In genomic region chrX:153476628-153477027, GRCh38 we compare ENCODE assay signal across 13 cellular contexts. TPM values are rescaled to one million over a fixed set of nuclear protein-coding genes. Genes with fewer than 3 reads are reported as not detected.
DNase-seq lines count a peak whose midpoint lies in the region; ATAC-seq and TF ChIP-seq lines count a peak whose summit lies in the region.
"Had no signal": no experiment of that assay in that cellular context is flagged by ENCODE, and none has a peak within 500 bp of the region (broad histone marks: within the 10 kb centered on the region; RNA-seq: fewer than 3 reads in every experiment).

No MANE protein-coding gene starts in this region.

- no peaks in the 10 kb centered on the region for H3K9me2 ChIP-seq in Karpas-422 (replicated peaks; ENCODE audit: insufficient read depth, low read length)

- H3K4me3 ChIP-seq in left ventricle myocardium inferior (no peak overlapping the region), skeletal muscle tissue (ENCODE audit: low read length in 3 of 3) (no peak overlapping the region), Karpas-422 (ENCODE audit: low read length) (no peak overlapping the region)

- peaks cover 25% of the 10 kb centered on the region for H3K4me1 ChIP-seq in left ventricle myocardium inferior
- H3K4me1 ChIP-seq in skeletal muscle tissue (ENCODE audit: control insufficient read depth in 3 of 3, insufficient read depth in 3 of 3, low read length in 3 of 3) = peaks cover 8 to 19% (median 18%) of the 10 kb centered on the region in 3 donors
- no peaks in the 10 kb centered on the region for H3K4me1 ChIP-seq in Karpas-422 (ENCODE audit: low read length)

- H3K9ac ChIP-seq in skeletal muscle tissue (ENCODE audit: low read depth in 1 of 3, low read length in 3 of 3) = no peak overlapping the region
- H3K9ac ChIP-seq in Karpas-422 (ENCODE audit: low read length) = no peak overlapping the region

- no peaks in the 10 kb centered on the region for H3K27me3 ChIP-seq in left ventricle myocardium inferior (ENCODE audit: low read depth)
- peaks cover 0 to 6% (median 0%) of the 10 kb centered on the region in 3 donors for H3K27me3 ChIP-seq in skeletal muscle tissue (ENCODE audit: control insufficient read depth in 3 of 3, insufficient read depth in 3 of 3, low read length in 3 of 3)
- H3K27me3 ChIP-seq in Karpas-422 (ENCODE audit: low read length) = no peaks in the 10 kb centered on the region

- TF ChIP-seq CTCF in left ventricle myocardium inferior (IDR thresholded peaks at IDR 0.05; ENCODE audit: borderline replicate concordance) = no peak

- ATAC-seq in SK-N-SH treated with all-trans-retinoic acid at 6 μM for 48 hours (peak; percentile 62), GM19395 (IDR thresholded peaks at IDR 0.05; ENCODE audit: unreplicated experiment) (no peak)
- ATAC-seq: activated T-helper 17 cell treated with anti-CD3 and anti-CD28 coated beads, Interleukin-2, amount 50 U/mL, for 72 hours; T-helper 17 cell had no signal

- intact Hi-C loops in left ventricle myocardium inferior (cut with micrococcal nuclease) = no loop called here

- H3K4me2 ChIP-seq in Karpas-422 (ENCODE audit: low read depth, low read length, poor library complexity, severe bottlenecking) = no peak overlapping the region

- H2AFZ ChIP-seq in Karpas-422 (ENCODE audit: low read length) = no peak overlapping the region

- H3K9me3 ChIP-seq in left ventricle myocardium inferior (replicated peaks) = no peaks in the 10 kb centered on the region
- no peaks in the 10 kb centered on the region for H3K9me3 ChIP-seq in skeletal muscle tissue (ENCODE audit: control insufficient read depth in 3 of 3, low read length in 3 of 3)
- H3K9me3 ChIP-seq in Karpas-422 (ENCODE audit: low read length) = no peaks in the 10 kb centered on the region
- H3K9me3 ChIP-seq: neutrophil had no signal

- H3K27ac ChIP-seq in left ventricle myocardium inferior (replicated peaks) (peak overlapping the region; percentile 76), skeletal muscle tissue (ENCODE audit: low read depth, low read length) (peak overlapping the region; percentile 72), Karpas-422 (ENCODE audit: low read length) (no peak overlapping the region)
- H3K27ac ChIP-seq: neutrophil had no signal

- no peaks in the 10 kb centered on the region for H4K20me1 ChIP-seq in Karpas-422 (ENCODE audit: insufficient read depth, low read depth, low read length)

- H3K36me3 ChIP-seq in left ventricle myocardium inferior = no peaks in the 10 kb centered on the region
- H3K36me3 ChIP-seq in skeletal muscle tissue (ENCODE audit: control insufficient read depth in 3 of 3, insufficient read depth in 3 of 3, low read length in 3 of 3) = no peaks in the 10 kb centered on the region
- no peaks in the 10 kb centered on the region for H3K36me3 ChIP-seq in Karpas-422 (ENCODE audit: insufficient read depth, low read length)
- H3K36me3 ChIP-seq: neutrophil had no signal

- no peaks in the 10 kb centered on the region for H3K79me2 ChIP-seq in Karpas-422 (ENCODE audit: low read length)

- DNase-seq in EH (ENCODE audit: low read depth) = peak; percentile 79
- peak; percentile 59 for DNase-seq in left ventricle myocardium inferior
- DNase-seq in NCI-H1105 (lab: John Stamatoyannopoulos, UW) = no peak
- DNase-seq in Karpas-422 = no peak
- DNase-seq in T1000 (lab: John Stamatoyannopoulos, UW) = no peak
- DNase-seq: AML-193, head of caudate nucleus, T-helper 17 cell had no signal

TF ChIP-seq in SK-N-SH treated with all-trans-retinoic acid at 6 μM for 48 hours, 23 proteins besides CTCF, POLR2A, EP300 and RAD21:
- TF ChIP-seq ESRRG (CRISPR knock-in tag; IDR thresholded peaks at IDR 0.05) (no peak), ZNF565 (CRISPR knock-in tag; conservative IDR thresholded peaks at IDR 0.05; ENCODE audit: low read depth) (no peak), PATZ1 (CRISPR knock-in tag; IDR thresholded peaks at IDR 0.05; ENCODE audit: borderline replicate concordance) (no peak), TSHZ2 (CRISPR knock-in tag; IDR thresholded peaks at IDR 0.05) (no peak), OSR1 (CRISPR knock-in tag; IDR thresholded peaks at IDR 0.05) (no peak), PPARA (CRISPR knock-in tag; IDR thresholded peaks at IDR 0.05; ENCODE audit: borderline replicate concordance) (no peak), TCF4 (CRISPR knock-in tag; IDR thresholded peaks at IDR 0.05; ENCODE audit: borderline replicate concordance) (no peak), ZFP3 (CRISPR knock-in tag; IDR thresholded peaks at IDR 0.05) (no peak), CSDC2 (CRISPR knock-in tag; IDR thresholded peaks at IDR 0.05) (no peak), POU6F1 (CRISPR knock-in tag; IDR thresholded peaks at IDR 0.05; ENCODE audit: borderline replicate concordance, low read depth) (no peak), ARNTL (CRISPR knock-in tag; IDR thresholded peaks at IDR 0.05; ENCODE audit: borderline replicate concordance, low read depth) (no peak), ZNF70 (CRISPR knock-in tag; IDR thresholded peaks at IDR 0.05) (no peak), ZFP30 (CRISPR knock-in tag; IDR thresholded peaks at IDR 0.05) (no peak), BACH2 (CRISPR knock-in tag; IDR thresholded peaks at IDR 0.05; ENCODE audit: borderline replicate concordance) (no peak), ZC3H10 (CRISPR knock-in tag; IDR thresholded peaks at IDR 0.05) (no peak), GLIS3 (CRISPR knock-in tag; IDR thresholded peaks at IDR 0.05) (no peak), SNAI2 (CRISPR knock-in tag; IDR thresholded peaks at IDR 0.05) (no peak)

RNA-seq across cellular contexts. Expression of gene HAUS7, which starts 6.3 kb away (rescaled TPM):
- total RNA-seq in left ventricle myocardium inferior (17.0 TPM), skeletal muscle tissue (11.0 TPM)
- total RNA-seq in Karpas-422 (2014; rRNA removed; shearing (Covaris generic); ENCODE audit: low replicate concordance) = 36.2 and 47.6 TPM in 2 replicates

RNA-seq across cellular contexts. Expression of gene BGN, which starts 18.2 kb away (rescaled TPM):
- total RNA-seq in left ventricle myocardium inferior (84.3 TPM), skeletal muscle tissue (24.5 TPM)
- total RNA-seq in Karpas-422 (2014; rRNA removed; shearing (Covaris generic); ENCODE audit: low replicate concordance) = not detected in 2 replicates
- total RNA-seq: activated T-helper 17 cell treated with anti-CD3 and anti-CD28 coated beads, Interleukin-2, amount 50 U/mL, for 72 hours; T-helper 17 cell had no signal

RNA-seq across cellular contexts. Expression of gene TREX2, which starts 30.8 kb away (rescaled TPM):
- not detected for total RNA-seq in left ventricle myocardium inferior
- total RNA-seq in skeletal muscle tissue = 3.7 TPM
- total RNA-seq in Karpas-422 (2014; rRNA removed; shearing (Covaris generic); ENCODE audit: low replicate concordance) = 0.30 and 1.2 TPM in 2 replicates

RNA-seq across cellular contexts. Expression of gene ATP2B3, which starts 40.8 kb away (rescaled TPM):
- total RNA-seq in left ventricle myocardium inferior (not detected), skeletal muscle tissue (0.52 TPM)
- not detected in 2 replicates for total RNA-seq in Karpas-422 (2014; rRNA removed; shearing (Covaris generic); ENCODE audit: low replicate concordance)
- total RNA-seq: activated T-helper 17 cell treated with anti-CD3 and anti-CD28 coated beads, Interleukin-2, amount 50 U/mL, for 72 hours; T-helper 17 cell had no signal

Comparison
In these comparisons a context has a peak if more than half of its experiments do, and no peak if none do; other contexts are left out.
1. DNase-seq: peak in EH (single experiment) and left ventricle myocardium inferior (single experiment); none in NCI-H1105 (single experiment), Karpas-422 (single experiment) and T1000 (single experiment).
2. RNA of gene BGN, which starts 18.2 kb away (total RNA-seq): 84.3 TPM in left ventricle myocardium inferior (single experiment) and 24.5 TPM in skeletal muscle tissue (single experiment); not detected in Karpas-422; every median in the first group is over 10 times any median in the second.